In genomic region chr18:45879681-45880655, GRCh38 we compare ENCODE assay signal across 1 cellular context.
TF ChIP-seq lines count a peak whose summit lies in the region.

No MANE protein-coding gene starts in this region.

TF ChIP-seq in HepG2, 621 proteins besides CTCF, POLR2A, EP300 and RAD21 (continued from another document):
- TF ChIP-seq SMC3 (IDR thresholded peaks at IDR 0.05; ENCODE audit: low read length), result peak; percentile 39; the same call in 1 of the 2 replicates
- TF ChIP-seq, protein P1, sequence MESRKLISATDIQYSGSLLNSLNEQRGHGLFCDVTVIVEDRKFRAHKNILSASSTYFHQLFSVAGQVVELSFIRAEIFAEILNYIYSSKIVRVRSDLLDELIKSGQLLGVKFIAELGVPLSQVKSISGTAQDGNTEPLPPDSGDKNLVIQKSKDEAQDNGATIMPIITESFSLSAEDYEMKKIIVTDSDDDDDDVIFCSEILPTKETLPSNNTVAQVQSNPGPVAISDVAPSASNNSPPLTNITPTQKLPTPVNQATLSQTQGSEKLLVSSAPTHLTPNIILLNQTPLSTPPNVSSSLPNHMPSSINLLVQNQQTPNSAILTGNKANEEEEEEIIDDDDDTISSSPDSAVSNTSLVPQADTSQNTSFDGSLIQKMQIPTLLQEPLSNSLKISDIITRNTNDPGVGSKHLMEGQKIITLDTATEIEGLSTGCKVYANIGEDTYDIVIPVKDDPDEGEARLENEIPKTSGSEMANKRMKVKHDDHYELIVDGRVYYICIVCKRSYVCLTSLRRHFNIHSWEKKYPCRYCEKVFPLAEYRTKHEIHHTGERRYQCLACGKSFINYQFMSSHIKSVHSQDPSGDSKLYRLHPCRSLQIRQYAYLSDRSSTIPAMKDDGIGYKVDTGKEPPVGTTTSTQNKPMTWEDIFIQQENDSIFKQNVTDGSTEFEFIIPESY (CRISPR knock-in tag; IDR thresholded peaks at IDR 0.05), result peak; percentile 49; the same call in 1 of the 2 replicates
- peak; percentile 29 for TF ChIP-seq YY1 (IDR thresholded peaks at IDR 0.05; ENCODE audit: insufficient read depth, insufficient replicate concordance, low read depth, low read length)
- no peak for TF ChIP-seq TP53 (CRISPR knock-in tag; conservative IDR thresholded peaks at IDR 0.05)
- TF ChIP-seq XRCC5 (optimal IDR thresholded peaks at IDR 0.05; ENCODE audit: low read length), result peak; percentile 93
- TF ChIP-seq ZNF317 (CRISPR knock-in tag; IDR thresholded peaks at IDR 0.05), result no peak
- 0 out of 2 replicates have a peak, but pooled peaks have one; percentile 30 for TF ChIP-seq KMT2A (CRISPR knock-in tag; IDR thresholded peaks at IDR 0.05)
- TF ChIP-seq, protein P2, sequence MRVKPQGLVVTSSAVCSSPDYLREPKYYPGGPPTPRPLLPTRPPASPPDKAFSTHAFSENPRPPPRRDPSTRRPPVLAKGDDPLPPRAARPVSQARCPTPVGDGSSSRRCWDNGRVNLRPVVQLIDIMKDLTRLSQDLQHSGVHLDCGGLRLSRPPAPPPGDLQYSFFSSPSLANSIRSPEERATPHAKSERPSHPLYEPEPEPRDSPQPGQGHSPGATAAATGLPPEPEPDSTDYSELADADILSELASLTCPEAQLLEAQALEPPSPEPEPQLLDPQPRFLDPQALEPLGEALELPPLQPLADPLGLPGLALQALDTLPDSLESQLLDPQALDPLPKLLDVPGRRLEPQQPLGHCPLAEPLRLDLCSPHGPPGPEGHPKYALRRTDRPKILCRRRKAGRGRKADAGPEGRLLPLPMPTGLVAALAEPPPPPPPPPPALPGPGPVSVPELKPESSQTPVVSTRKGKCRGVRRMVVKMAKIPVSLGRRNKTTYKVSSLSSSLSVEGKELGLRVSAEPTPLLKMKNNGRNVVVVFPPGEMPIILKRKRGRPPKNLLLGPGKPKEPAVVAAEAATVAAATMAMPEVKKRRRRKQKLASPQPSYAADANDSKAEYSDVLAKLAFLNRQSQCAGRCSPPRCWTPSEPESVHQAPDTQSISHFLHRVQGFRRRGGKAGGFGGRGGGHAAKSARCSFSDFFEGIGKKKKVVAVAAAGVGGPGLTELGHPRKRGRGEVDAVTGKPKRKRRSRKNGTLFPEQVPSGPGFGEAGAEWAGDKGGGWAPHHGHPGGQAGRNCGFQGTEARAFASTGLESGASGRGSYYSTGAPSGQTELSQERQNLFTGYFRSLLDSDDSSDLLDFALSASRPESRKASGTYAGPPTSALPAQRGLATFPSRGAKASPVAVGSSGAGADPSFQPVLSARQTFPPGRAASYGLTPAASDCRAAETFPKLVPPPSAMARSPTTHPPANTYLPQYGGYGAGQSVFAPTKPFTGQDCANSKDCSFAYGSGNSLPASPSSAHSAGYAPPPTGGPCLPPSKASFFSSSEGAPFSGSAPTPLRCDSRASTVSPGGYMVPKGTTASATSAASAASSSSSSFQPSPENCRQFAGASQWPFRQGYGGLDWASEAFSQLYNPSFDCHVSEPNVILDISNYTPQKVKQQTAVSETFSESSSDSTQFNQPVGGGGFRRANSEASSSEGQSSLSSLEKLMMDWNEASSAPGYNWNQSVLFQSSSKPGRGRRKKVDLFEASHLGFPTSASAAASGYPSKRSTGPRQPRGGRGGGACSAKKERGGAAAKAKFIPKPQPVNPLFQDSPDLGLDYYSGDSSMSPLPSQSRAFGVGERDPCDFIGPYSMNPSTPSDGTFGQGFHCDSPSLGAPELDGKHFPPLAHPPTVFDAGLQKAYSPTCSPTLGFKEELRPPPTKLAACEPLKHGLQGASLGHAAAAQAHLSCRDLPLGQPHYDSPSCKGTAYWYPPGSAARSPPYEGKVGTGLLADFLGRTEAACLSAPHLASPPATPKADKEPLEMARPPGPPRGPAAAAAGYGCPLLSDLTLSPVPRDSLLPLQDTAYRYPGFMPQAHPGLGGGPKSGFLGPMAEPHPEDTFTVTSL (CRISPR knock-in tag; IDR thresholded peaks at IDR 0.05; ENCODE audit: borderline replicate concordance), result no peak
